In the genomic region with DNA sequence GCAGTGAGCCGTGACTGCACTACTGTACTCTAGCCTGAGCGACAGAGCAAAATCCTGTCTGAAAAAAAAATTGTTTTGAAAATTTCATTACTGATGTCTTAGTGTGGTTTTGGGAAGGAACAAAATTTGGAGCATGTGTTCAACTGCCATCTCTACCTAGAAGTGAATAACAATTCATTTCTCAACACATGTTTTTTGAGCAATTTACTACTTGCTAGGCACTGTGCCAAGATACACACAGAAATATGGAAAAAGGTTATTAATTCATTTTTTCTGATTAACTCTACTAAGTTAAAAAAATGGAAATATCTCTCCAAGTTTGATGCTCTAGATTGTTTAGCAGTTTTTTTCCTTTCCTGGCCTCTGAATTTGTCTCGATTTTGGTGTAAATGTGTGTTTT, we compare ENCODE assay signal across 2 cellular contexts.
TF ChIP-seq lines count a peak whose summit lies in the region.

No MANE protein-coding gene starts in this region.

TF ChIP-seq in SK-N-SH, 30 proteins besides CTCF, POLR2A, EP300 and RAD21 (continued from another document):
- TF ChIP-seq, protein P1, sequence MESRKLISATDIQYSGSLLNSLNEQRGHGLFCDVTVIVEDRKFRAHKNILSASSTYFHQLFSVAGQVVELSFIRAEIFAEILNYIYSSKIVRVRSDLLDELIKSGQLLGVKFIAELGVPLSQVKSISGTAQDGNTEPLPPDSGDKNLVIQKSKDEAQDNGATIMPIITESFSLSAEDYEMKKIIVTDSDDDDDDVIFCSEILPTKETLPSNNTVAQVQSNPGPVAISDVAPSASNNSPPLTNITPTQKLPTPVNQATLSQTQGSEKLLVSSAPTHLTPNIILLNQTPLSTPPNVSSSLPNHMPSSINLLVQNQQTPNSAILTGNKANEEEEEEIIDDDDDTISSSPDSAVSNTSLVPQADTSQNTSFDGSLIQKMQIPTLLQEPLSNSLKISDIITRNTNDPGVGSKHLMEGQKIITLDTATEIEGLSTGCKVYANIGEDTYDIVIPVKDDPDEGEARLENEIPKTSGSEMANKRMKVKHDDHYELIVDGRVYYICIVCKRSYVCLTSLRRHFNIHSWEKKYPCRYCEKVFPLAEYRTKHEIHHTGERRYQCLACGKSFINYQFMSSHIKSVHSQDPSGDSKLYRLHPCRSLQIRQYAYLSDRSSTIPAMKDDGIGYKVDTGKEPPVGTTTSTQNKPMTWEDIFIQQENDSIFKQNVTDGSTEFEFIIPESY (IDR thresholded peaks at IDR 0.05; ENCODE audit: borderline replicate concordance, low read depth): no peak
- TF ChIP-seq RCOR1 (IDR thresholded peaks at IDR 0.05; ENCODE audit: low read length) (no peak), NRF1 (IDR thresholded peaks at IDR 0.05; ENCODE audit: low read depth, low read length) (no peak)

TF ChIP-seq in SK-N-SH treated with all-trans-retinoic acid at 6 μM for 48 hours, 23 proteins besides CTCF, POLR2A, EP300 and RAD21 (continued from another document):
- TF ChIP-seq, protein P2, sequence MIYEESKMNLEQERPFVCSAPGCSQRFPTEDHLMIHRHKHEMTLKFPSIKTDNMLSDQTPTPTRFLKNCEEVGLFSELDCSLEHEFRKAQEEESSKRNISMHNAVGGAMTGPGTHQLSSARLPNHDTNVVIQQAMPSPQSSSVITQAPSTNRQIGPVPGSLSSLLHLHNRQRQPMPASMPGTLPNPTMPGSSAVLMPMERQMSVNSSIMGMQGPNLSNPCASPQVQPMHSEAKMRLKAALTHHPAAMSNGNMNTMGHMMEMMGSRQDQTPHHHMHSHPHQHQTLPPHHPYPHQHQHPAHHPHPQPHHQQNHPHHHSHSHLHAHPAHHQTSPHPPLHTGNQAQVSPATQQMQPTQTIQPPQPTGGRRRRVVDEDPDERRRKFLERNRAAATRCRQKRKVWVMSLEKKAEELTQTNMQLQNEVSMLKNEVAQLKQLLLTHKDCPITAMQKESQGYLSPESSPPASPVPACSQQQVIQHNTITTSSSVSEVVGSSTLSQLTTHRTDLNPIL (CRISPR knock-in tag; IDR thresholded peaks at IDR 0.05; ENCODE audit: low read depth): no peak
- TF ChIP-seq ISL1 (CRISPR knock-in tag; IDR thresholded peaks at IDR 0.05): no peak
- no peak for TF ChIP-seq ZC3H10 (CRISPR knock-in tag; IDR thresholded peaks at IDR 0.05)
- TF ChIP-seq RARB (CRISPR knock-in tag; IDR thresholded peaks at IDR 0.05): no peak
- TF ChIP-seq, protein P3, sequence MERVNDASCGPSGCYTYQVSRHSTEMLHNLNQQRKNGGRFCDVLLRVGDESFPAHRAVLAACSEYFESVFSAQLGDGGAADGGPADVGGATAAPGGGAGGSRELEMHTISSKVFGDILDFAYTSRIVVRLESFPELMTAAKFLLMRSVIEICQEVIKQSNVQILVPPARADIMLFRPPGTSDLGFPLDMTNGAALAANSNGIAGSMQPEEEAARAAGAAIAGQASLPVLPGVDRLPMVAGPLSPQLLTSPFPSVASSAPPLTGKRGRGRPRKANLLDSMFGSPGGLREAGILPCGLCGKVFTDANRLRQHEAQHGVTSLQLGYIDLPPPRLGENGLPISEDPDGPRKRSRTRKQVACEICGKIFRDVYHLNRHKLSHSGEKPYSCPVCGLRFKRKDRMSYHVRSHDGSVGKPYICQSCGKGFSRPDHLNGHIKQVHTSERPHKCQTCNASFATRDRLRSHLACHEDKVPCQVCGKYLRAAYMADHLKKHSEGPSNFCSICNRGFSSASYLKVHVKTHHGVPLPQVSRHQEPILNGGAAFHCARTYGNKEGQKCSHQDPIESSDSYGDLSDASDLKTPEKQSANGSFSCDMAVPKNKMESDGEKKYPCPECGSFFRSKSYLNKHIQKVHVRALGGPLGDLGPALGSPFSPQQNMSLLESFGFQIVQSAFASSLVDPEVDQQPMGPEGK (CRISPR knock-in tag; IDR thresholded peaks at IDR 0.05; ENCODE audit: borderline replicate concordance): no peak
- TF ChIP-seq PPARA (CRISPR knock-in tag; IDR thresholded peaks at IDR 0.05; ENCODE audit: borderline replicate concordance): no peak
